ENCODE assay signal across 9 cellular contexts in genomic region chr4:41963105-41963504, GRCh38. TPM values are rescaled to one million over a fixed set of nuclear protein-coding genes. Genes with fewer than 3 reads are reported as not detected.
DNase-seq lines count a peak whose midpoint lies in the region; ATAC-seq and TF ChIP-seq lines count a peak whose summit lies in the region.
"Had no signal": no experiment of that assay in that cellular context is flagged by ENCODE, and none has a peak within 500 bp of the region (broad histone marks: within the 10 kb centered on the region; RNA-seq: fewer than 3 reads in every experiment).

No MANE protein-coding gene starts in this region.

- no peak for TF ChIP-seq EP300 in neural cell (conservative IDR thresholded peaks at IDR 0.05; ENCODE audit: poor library complexity, severe bottlenecking)

- no peak for ATAC-seq in HG03097 (IDR thresholded peaks at IDR 0.05; ENCODE audit: low FRiP score, unreplicated experiment)
- ATAC-seq in GM18870 (IDR thresholded peaks at IDR 0.05; ENCODE audit: unreplicated experiment), result no peak

- H3K9me2 ChIP-seq in Karpas-422 (replicated peaks; ENCODE audit: insufficient read depth, low read length) (no peaks in the 10 kb centered on the region), neural cell (ENCODE audit: insufficient read depth, low read length) (no peaks in the 10 kb centered on the region)

- no peaks in the 10 kb centered on the region for H3F3A ChIP-seq in neural cell (ENCODE audit: insufficient read depth, low read length, poor library complexity, severe bottlenecking)

- DNase-seq in NCI-H1694 (lab: John Stamatoyannopoulos, UW) (peak; percentile 32), NCI-H1694 treated with DMSO at 0.1 percent for 48 hours (lab: John Stamatoyannopoulos, UW) (no peak), Karpas-422 (peak; percentile 78), mammary epithelial cell (no peak), ecto neural progenitor cell (ENCODE audit: low spot score) (no peak)
- DNase-seq: activated effector memory CD4-positive, alpha-beta T cell treated with anti-CD3 and anti-CD28 coated beads, Interleukin-2, amount 50 U/mL, for 16 hours had no signal

- H3K79me2 ChIP-seq in Karpas-422 (ENCODE audit: low read length) (0 out of 2 replicates have a peak, but pooled peaks cover 3% of the 10 kb centered on the region), mammary epithelial cell (ENCODE audit: insufficient read depth, low read length) (no peaks in the 10 kb centered on the region), neural cell (replicated peaks; ENCODE audit: insufficient read depth, low read length) (no peaks in the 10 kb centered on the region)

- H2AFZ ChIP-seq in Karpas-422 (ENCODE audit: low read length) (no peak overlapping the region), mammary epithelial cell (ENCODE audit: low read depth, low read length) (no peak overlapping the region), neural cell (ENCODE audit: low read depth, low read length) (no peak overlapping the region)

- H3K36me3 ChIP-seq in Karpas-422 (ENCODE audit: insufficient read depth, low read length), result peaks cover 14% of the 10 kb centered on the region; the same call in 1 of the 2 replicates
- peaks cover 2% of the 10 kb centered on the region for H3K36me3 ChIP-seq in mammary epithelial cell (ENCODE audit: insufficient read depth, low read length)
- no peaks in the 10 kb centered on the region for H3K36me3 ChIP-seq in neural cell (ENCODE audit: insufficient read depth, low read length)

- intact Hi-C loops in mammary epithelial cell (cut with micrococcal nuclease), result loop anchor here (10.0 kb wide), 1 partner anchor 62 kb away; no protein-coding TSS in a partner anchor

- TF ChIP-seq RAD21 in neural cell (conservative IDR thresholded peaks at IDR 0.05), result no peak

- no TSS peak for BruUV-seq in mammary epithelial cell (replicated peaks; lab: Mats Ljungman, UMichigan)

- dilution Hi-C loops in mammary epithelial cell (cut with HindIII; ENCODE audit: low sequenced_read_pairs), result no loop called here

- WGBS in mammary epithelial cell (ENCODE audit: low coverage, missing lambda C conversion rate), result no CpG with 5 or more reads among the region's 4 CpGs

- TF ChIP-seq CTCF in mammary epithelial cell (conservative IDR thresholded peaks at IDR 0.05 in 1 of 2, IDR thresholded peaks at IDR 0.05 in 1 of 2; ENCODE audit: extremely low read depth in 1 of 2, insufficient read depth in 1 of 2, low read depth in 1 of 2, low read length in 2 of 2) (peak; percentile 34), neural cell (IDR thresholded peaks at IDR 0.05; ENCODE audit: poor library complexity, severe bottlenecking) (peak; percentile 27)

- H3K4me1 ChIP-seq in Karpas-422 (ENCODE audit: low read length) (no peaks in the 10 kb centered on the region), mammary epithelial cell (ENCODE audit: insufficient read depth, low read length) (no peaks in the 10 kb centered on the region)

- H3K9ac ChIP-seq in Karpas-422 (ENCODE audit: low read length), result no peak overlapping the region
- H3K9ac ChIP-seq in mammary epithelial cell (ENCODE audit: insufficient read depth, low read length), result no peak overlapping the region
- H3K9ac ChIP-seq in neural cell (ENCODE audit: low read length), result no peak overlapping the region

- CTCF ChIA-PET in mammary epithelial cell (lab: Charles Lee; ENCODE audit: low non-redundant PET), result no interaction called here

- H3K27me3 ChIP-seq in Karpas-422 (ENCODE audit: low read length) (no peaks in the 10 kb centered on the region), mammary epithelial cell (ENCODE audit: insufficient read depth, low read length) (no peaks in the 10 kb centered on the region), neural cell (ENCODE audit: insufficient read depth, low read depth, low read length) (no peaks in the 10 kb centered on the region)

- H3K4me2 ChIP-seq in Karpas-422 (ENCODE audit: low read depth, low read length, poor library complexity, severe bottlenecking), result no peak overlapping the region
- H3K4me2 ChIP-seq in mammary epithelial cell (ENCODE audit: insufficient read depth, low read depth, low read length), result no peak overlapping the region
- no peak overlapping the region for H3K4me2 ChIP-seq in neural cell (ENCODE audit: low read length)

- in situ Hi-C loops in mammary epithelial cell (cut with MboI; ENCODE audit: low sequenced_read_pairs in 2 of 2), result no loop called here

- no peaks in the 10 kb centered on the region for H4K20me1 ChIP-seq in Karpas-422 (ENCODE audit: insufficient read depth, low read depth, low read length)
- H4K20me1 ChIP-seq in mammary epithelial cell (ENCODE audit: insufficient read depth, low read length), result no peaks in the 10 kb centered on the region
- no peaks in the 10 kb centered on the region for H4K20me1 ChIP-seq in neural cell (ENCODE audit: insufficient read depth)

- no peak overlapping the region for H3K27ac ChIP-seq in Karpas-422 (ENCODE audit: low read length)
- no peak overlapping the region for H3K27ac ChIP-seq in mammary epithelial cell (ENCODE audit: insufficient read depth, low read depth, low read length)
- H3K27ac ChIP-seq in neural cell (ENCODE audit: low read length), result no peak overlapping the region

- no peaks in the 10 kb centered on the region for H3K9me3 ChIP-seq in Karpas-422 (ENCODE audit: low read length)
- no peaks in the 10 kb centered on the region for H3K9me3 ChIP-seq in mammary epithelial cell (replicated peaks; ENCODE audit: insufficient read depth, low read length)
- no peaks in the 10 kb centered on the region for H3K9me3 ChIP-seq in neural cell (ENCODE audit: low read length)

- H3K4me3 ChIP-seq in Karpas-422 (ENCODE audit: low read length), result no peak overlapping the region
- no peak overlapping the region for H3K4me3 ChIP-seq in mammary epithelial cell (replicated peaks in 1 of 3; ENCODE audit: insufficient read depth in 1 of 3, low read depth in 2 of 3, low read length in 3 of 3)
- H3K4me3 ChIP-seq in neural cell (ENCODE audit: low read length), result no peak overlapping the region

TF ChIP-seq in neural cell, 6 proteins besides CTCF, POLR2A, EP300 and RAD21:
- TF ChIP-seq MXI1 (conservative IDR thresholded peaks at IDR 0.05; ENCODE audit: poor library complexity, severe bottlenecking) (no peak), SMC3 (conservative IDR thresholded peaks at IDR 0.05; ENCODE audit: poor library complexity) (no peak), EZH2 (IDR thresholded peaks at IDR 0.05; ENCODE audit: borderline replicate concordance, insufficient read depth, low read length, poor library complexity, severe bottlenecking) (no peak), POLR2AphosphoS5 (IDR thresholded peaks at IDR 0.05) (no peak), TAF1 (IDR thresholded peaks at IDR 0.05; ENCODE audit: low read depth) (no peak)
- TF ChIP-seq, protein P1, sequence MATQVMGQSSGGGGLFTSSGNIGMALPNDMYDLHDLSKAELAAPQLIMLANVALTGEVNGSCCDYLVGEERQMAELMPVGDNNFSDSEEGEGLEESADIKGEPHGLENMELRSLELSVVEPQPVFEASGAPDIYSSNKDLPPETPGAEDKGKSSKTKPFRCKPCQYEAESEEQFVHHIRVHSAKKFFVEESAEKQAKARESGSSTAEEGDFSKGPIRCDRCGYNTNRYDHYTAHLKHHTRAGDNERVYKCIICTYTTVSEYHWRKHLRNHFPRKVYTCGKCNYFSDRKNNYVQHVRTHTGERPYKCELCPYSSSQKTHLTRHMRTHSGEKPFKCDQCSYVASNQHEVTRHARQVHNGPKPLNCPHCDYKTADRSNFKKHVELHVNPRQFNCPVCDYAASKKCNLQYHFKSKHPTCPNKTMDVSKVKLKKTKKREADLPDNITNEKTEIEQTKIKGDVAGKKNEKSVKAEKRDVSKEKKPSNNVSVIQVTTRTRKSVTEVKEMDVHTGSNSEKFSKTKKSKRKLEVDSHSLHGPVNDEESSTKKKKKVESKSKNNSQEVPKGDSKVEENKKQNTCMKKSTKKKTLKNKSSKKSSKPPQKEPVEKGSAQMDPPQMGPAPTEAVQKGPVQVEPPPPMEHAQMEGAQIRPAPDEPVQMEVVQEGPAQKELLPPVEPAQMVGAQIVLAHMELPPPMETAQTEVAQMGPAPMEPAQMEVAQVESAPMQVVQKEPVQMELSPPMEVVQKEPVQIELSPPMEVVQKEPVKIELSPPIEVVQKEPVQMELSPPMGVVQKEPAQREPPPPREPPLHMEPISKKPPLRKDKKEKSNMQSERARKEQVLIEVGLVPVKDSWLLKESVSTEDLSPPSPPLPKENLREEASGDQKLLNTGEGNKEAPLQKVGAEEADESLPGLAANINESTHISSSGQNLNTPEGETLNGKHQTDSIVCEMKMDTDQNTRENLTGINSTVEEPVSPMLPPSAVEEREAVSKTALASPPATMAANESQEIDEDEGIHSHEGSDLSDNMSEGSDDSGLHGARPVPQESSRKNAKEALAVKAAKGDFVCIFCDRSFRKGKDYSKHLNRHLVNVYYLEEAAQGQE (IDR thresholded peaks at IDR 0.05; ENCODE audit: borderline replicate concordance), result no peak

RNA-seq across cellular contexts. Expression of gene DCAF4L1, which starts 18.5 kb away (rescaled TPM):
- total RNA-seq in Karpas-422 (2014; rRNA removed; shearing (Covaris generic); ENCODE audit: low replicate concordance), result 0.36 and 0.56 TPM in 2 replicates
- under 1 TPM; 0.17 to 0.24 TPM for total RNA-seq in mammary epithelial cell
- polyA plus RNA-seq in mammary epithelial cell (0.07 TPM), neural cell (0.31 and 0.42 TPM in 2 replicates)
- polyA minus RNA-seq in mammary epithelial cell (not detected), neural cell (0.46 and 0.49 TPM in 2 replicates)

RNA-seq across cellular contexts. Expression of gene SLC30A9, which starts 27.2 kb away (rescaled TPM):
- 70.3 and 82.7 TPM in 2 replicates for total RNA-seq in Karpas-422 (2014; rRNA removed; shearing (Covaris generic); ENCODE audit: low replicate concordance)
- total RNA-seq in mammary epithelial cell, result 10 to 100 TPM; 60.9 to 61.2 TPM
- 36.9 TPM for polyA plus RNA-seq in mammary epithelial cell
- 37.5 TPM for polyA minus RNA-seq in mammary epithelial cell
- polyA plus RNA-seq in neural cell, result 101 and 109 TPM in 2 replicates
- 135 and 160 TPM in 2 replicates for polyA minus RNA-seq in neural cell

RNA-seq across cellular contexts. Expression of gene TMEM33, which starts 27.9 kb away (rescaled TPM):
- total RNA-seq in Karpas-422 (2014; rRNA removed; shearing (Covaris generic); ENCODE audit: low replicate concordance), result 80.3 and 163 TPM in 2 replicates
- 100 to 1,000 TPM in 1 of 2 donors, 10 to 100 TPM in 1; 86.2 to 101 TPM for total RNA-seq in mammary epithelial cell
- polyA plus RNA-seq in mammary epithelial cell (65.2 TPM), neural cell (26.5 and 29.0 TPM in 2 replicates)
- polyA minus RNA-seq in mammary epithelial cell (347 TPM), neural cell (104 and 129 TPM in 2 replicates)

Comparison
In these comparisons a context has a peak if more than half of its experiments do, and no peak if none do; other contexts are left out.
1. DNase-seq: peak in NCI-H1694 (single experiment) and Karpas-422 (single experiment); none in NCI-H1694 treated with DMSO at 0.1 percent for 48 hours (single experiment), mammary epithelial cell (single experiment) and ecto neural progenitor cell (single experiment).